In the genomic region with DNA sequence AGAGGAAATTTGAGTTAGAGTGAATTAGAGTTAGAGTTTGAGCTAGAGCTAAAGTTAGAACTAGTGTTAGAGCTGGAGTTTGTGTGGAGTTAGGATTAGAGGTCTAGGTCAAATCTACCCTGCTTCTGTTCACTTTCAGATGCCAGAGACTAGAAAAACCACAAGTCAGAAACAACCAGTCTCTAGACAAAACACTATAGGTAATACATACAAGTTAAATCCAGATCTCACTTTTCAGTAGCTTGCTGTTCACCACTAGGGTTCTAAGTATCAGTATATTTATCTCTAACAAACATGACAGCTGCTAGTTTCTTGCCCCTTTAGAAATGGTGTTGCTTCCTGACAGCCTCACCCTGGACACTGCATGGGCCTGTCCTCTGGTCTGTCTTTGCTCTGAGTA, we compare ENCODE assay signal across 30 cellular contexts.
"Had no signal": no experiment of that assay in that cellular context is flagged by ENCODE, and none has a peak within 500 bp of the region (broad histone marks: within the 10 kb centered on the region; RNA-seq: fewer than 3 reads in every experiment).

No MANE protein-coding gene starts in this region.

- ATAC-seq: activated CD4-positive, alpha-beta T cell treated with anti-CD3 and anti-CD28 coated beads for 36 hours; activated CD8-positive, alpha-beta memory T cell treated with anti-CD3 and anti-CD28 coated beads, Interleukin-2, amount 10 ng/mL, durations not matched to agents 7 days and 5 days; activated CD8-positive, alpha-beta T cell treated with anti-CD3 and anti-CD28 coated beads, Interleukin-2, amount 10 ng/mL, durations not matched to agents 7 days and 5 days; activated naive CD8-positive, alpha-beta T cell treated with anti-CD3 and anti-CD28 coated beads, Interleukin-2, amount 50 U/mL, for 24 hours; body of pancreas; effector memory CD8-positive, alpha-beta T cell; foreskin keratinocyte; gastrocnemius medialis; heart left ventricle had no signal

- FAIRE-seq: colon had no signal

- H3K27ac ChIP-seq: adrenal gland, body of pancreas, esophagus muscularis mucosa, foreskin keratinocyte, gastrocnemius medialis, heart left ventricle had no signal

- H3K9me3 ChIP-seq: adrenal gland, body of pancreas, esophagus muscularis mucosa, gastrocnemius medialis, heart left ventricle had no signal

- DNase-seq: activated CD4-positive, alpha-beta memory T cell treated with anti-CD3 and anti-CD28 coated beads for 36 hours; activated CD4-positive, alpha-beta T cell treated with anti-CD3 and anti-CD28 coated beads for 36 hours; activated CD4-positive, alpha-beta T cell treated with anti-CD3 and anti-CD28 coated beads, Interleukin-2, amount 10 ng/mL, durations not matched to agents 24 days and 14 days; activated CD4-positive, CD25-positive, alpha-beta regulatory T cell; activated CD4-positive, CD25-positive, alpha-beta regulatory T cell treated with anti-CD3 and anti-CD28 coated beads, Interleukin-2, amount 50 U/mL, for 72 hours; activated CD8-positive, alpha-beta memory T cell treated with anti-CD3 and anti-CD28 coated beads, Interleukin-2, amount 10 ng/mL, durations not matched to agents 7 days and 5 days; activated CD8-positive, alpha-beta memory T cell treated with anti-CD3 and anti-CD28 coated beads, Interleukin-2, amount 50 U/mL, for 4 hours; activated CD8-positive, alpha-beta T cell treated with anti-CD3 and anti-CD28 coated beads, Interleukin-2, amount 10 ng/mL, durations not matched to agents 7 days and 5 days; activated effector memory CD4-positive, alpha-beta T cell treated with anti-CD3 and anti-CD28 coated beads, Interleukin-2, amount 50 U/mL, for 16 hours; activated naive CD4-positive, alpha-beta T cell treated with anti-CD3 and anti-CD28 coated beads for 36 hours; activated naive CD8-positive, alpha-beta T cell treated with anti-CD3 and anti-CD28 coated beads for 36 hours; activated naive CD8-positive, alpha-beta T cell treated with anti-CD3 and anti-CD28 coated beads, Interleukin-2, amount 50 U/mL, for 24 hours; activated T-cell treated with anti-CD3 and anti-CD28 coated beads, Interleukin-2, amount 50 U/mL, for 1 hour; activated T-cell treated with anti-CD3 and anti-CD28 coated beads, Interleukin-2, amount 50 U/mL, for 48 hours; adrenal gland; amygdala; aorta; body of pancreas; caudate nucleus; cortex of kidney; dermis blood vessel endothelial cell; effector CD4-positive, alpha-beta T cell; effector memory CD8-positive, alpha-beta T cell; erythroblast; foreskin keratinocyte; gastrocnemius medialis; glutamatergic neuron; heart left ventricle had no signal

- H3K4me3 ChIP-seq: adrenal gland, body of pancreas, esophagus muscularis mucosa, gastrocnemius medialis, heart left ventricle had no signal

- H3K36me3 ChIP-seq: adrenal gland, esophagus muscularis mucosa, gastrocnemius medialis, heart left ventricle had no signal

- H3K27me3 ChIP-seq: adrenal gland, body of pancreas, esophagus muscularis mucosa, foreskin keratinocyte, gastrocnemius medialis, heart left ventricle had no signal

- H3K4me1 ChIP-seq: adrenal gland, body of pancreas, esophagus muscularis mucosa, foreskin keratinocyte, gastrocnemius medialis, heart left ventricle had no signal
